ENCODE assay signal across 18 cellular contexts in genomic region chr18:45341454-45341853, GRCh38.
"Had no signal": no experiment of that assay in that cellular context is flagged by ENCODE, and none has a peak within 500 bp of the region (broad histone marks: within the 10 kb centered on the region; RNA-seq: fewer than 3 reads in every experiment).

No MANE protein-coding gene starts in this region.

- FAIRE-seq: keratinocyte had no signal

- ATAC-seq: gastrocnemius medialis, left lung, natural killer cell had no signal

- H3K4me3 ChIP-seq: adrenal gland, dorsolateral prefrontal cortex, gastrocnemius medialis, left lung, stomach, uterus had no signal

- H3K9me3 Mint-ChIP-seq: activated T-helper 2 cell treated with anti-CD3 and anti-CD28 coated beads, Interferon-gamma antibody, Interleukin-2, Interleukin-4, amounts not matched to agents 10 μg/mL and 5 μg/mL and 100 μg/mL, durations not matched to agents 14 hours and 24 hours and 36 hours; natural killer cell; T-helper 1 cell treated with Interleukin-12 subunit alpha and Interleukin-12 subunit beta and Interleukin-4 antibody, amounts not matched to agents 30 μg/mL and 1 μg/mL, for 36 hours had no signal

- H3K4me3 Mint-ChIP-seq: brain; natural killer cell; T-helper 1 cell treated with Interleukin-12 subunit alpha and Interleukin-12 subunit beta and Interleukin-4 antibody, amounts not matched to agents 30 μg/mL and 1 μg/mL, for 36 hours; WTC11 had no signal

- H3K36me3 ChIP-seq: adrenal gland, gastrocnemius medialis, left lung, stomach, uterus had no signal

- DNase-seq: activated CD4-positive, alpha-beta T cell treated with anti-CD3 and anti-CD28 coated beads for 48 hours; activated naive CD4-positive, alpha-beta T cell treated with anti-CD3 and anti-CD28 coated beads, Interleukin-2, amount 50 U/mL, for 16 hours; adrenal gland; cerebellar nuclear complex; dorsolateral prefrontal cortex; gastrocnemius medialis; left lung; natural killer cell; occipital lobe; stimulated activated CD4-positive, alpha-beta T cell treated with anti-CD3 and anti-CD28 coated beads, Interleukin-15, amount 100 ng/mL, for 24 hours; stimulated activated CD4-positive, alpha-beta T cell treated with anti-CD3 and anti-CD28 coated beads, Interleukin-4, amount 100 ng/mL, for 4 hours; stomach; uterus had no signal

- H3K27me3 ChIP-seq: adrenal gland, gastrocnemius medialis, left lung, stomach, uterus had no signal

- H3K4me1 Mint-ChIP-seq: natural killer cell had no signal

- H3K36me3 Mint-ChIP-seq: brain, natural killer cell had no signal

- H3K9me3 ChIP-seq: adrenal gland, gastrocnemius medialis, left lung, stomach, uterus had no signal

- H3K4me1 ChIP-seq: adrenal gland, left lung, stomach, uterus had no signal

- H3K27ac Mint-ChIP-seq: activated T-helper 2 cell treated with anti-CD3 and anti-CD28 coated beads, Interferon-gamma antibody, Interleukin-2, Interleukin-4, amounts not matched to agents 10 μg/mL and 5 μg/mL and 100 μg/mL, durations not matched to agents 14 hours and 24 hours and 36 hours; brain; natural killer cell; T-helper 1 cell treated with Interleukin-12 subunit alpha and Interleukin-12 subunit beta and Interleukin-4 antibody, amounts not matched to agents 30 μg/mL and 1 μg/mL, for 36 hours; WTC11 had no signal

- H3K27ac ChIP-seq: adrenal gland, dorsolateral prefrontal cortex, left lung, stomach, uterus had no signal
